ENCODE assay signal across 8 cellular contexts in genomic region chr7:117673839-117674238, GRCh38.
DNase-seq lines count a peak whose midpoint lies in the region; ATAC-seq and FAIRE-seq lines count a peak whose summit lies in the region.

No MANE protein-coding gene starts in this region.

- no peak overlapping the region for H3K4me3 ChIP-seq in SK-N-MC
- peak overlapping the region; percentile 40 for H3K4me3 ChIP-seq in iPS-15b (ENCODE audit: low read depth, low read length)

- H3K27me3 ChIP-seq in iPS-15b (ENCODE audit: control insufficient read depth, insufficient read depth, low read length), result no peaks in the 10 kb centered on the region

- ATAC-seq in HG03378 (IDR thresholded peaks at IDR 0.05; ENCODE audit: unreplicated experiment) (peak; percentile 74), GM21576 (IDR thresholded peaks at IDR 0.05; ENCODE audit: unreplicated experiment) (no peak), HG02678 (IDR thresholded peaks at IDR 0.05; ENCODE audit: unreplicated experiment) (no peak), GM19324 (IDR thresholded peaks at IDR 0.05; ENCODE audit: low FRiP score, unreplicated experiment) (no peak)

- H3K36me3 ChIP-seq in SK-N-MC (ENCODE audit: insufficient read depth, low read length) (no peaks in the 10 kb centered on the region), iPS-15b (ENCODE audit: control insufficient read depth, insufficient read depth, low read length) (no peaks in the 10 kb centered on the region)

- H3K27ac ChIP-seq in SK-N-MC, result no peak overlapping the region

- H3K9ac ChIP-seq in SK-N-MC (ENCODE audit: insufficient read length) (no peak overlapping the region), iPS-15b (ENCODE audit: low read depth, low read length) (peak overlapping the region; percentile 14)

- peak; percentile 3 for FAIRE-seq in G401.6 (lab: Jason Lieb, UNC)

- H3K4me1 ChIP-seq in iPS-15b (ENCODE audit: control insufficient read depth, insufficient read depth, low read length), result peaks cover 43% of the 10 kb centered on the region

- no peaks in the 10 kb centered on the region for H3K9me3 ChIP-seq in SK-N-MC (ENCODE audit: low read depth, low read length)
- H3K9me3 ChIP-seq in iPS-15b (ENCODE audit: control insufficient read depth, insufficient read depth, low read length), result no peaks in the 10 kb centered on the region

- DNase-seq in SK-N-MC (ENCODE audit: low read depth, low spot score), result peak; percentile 30
- DNase-seq in central memory CD4-positive, alpha-beta T cell, result no peak
